Comparison of ENCODE assay signal across 1 cellular context in the genomic region with DNA sequence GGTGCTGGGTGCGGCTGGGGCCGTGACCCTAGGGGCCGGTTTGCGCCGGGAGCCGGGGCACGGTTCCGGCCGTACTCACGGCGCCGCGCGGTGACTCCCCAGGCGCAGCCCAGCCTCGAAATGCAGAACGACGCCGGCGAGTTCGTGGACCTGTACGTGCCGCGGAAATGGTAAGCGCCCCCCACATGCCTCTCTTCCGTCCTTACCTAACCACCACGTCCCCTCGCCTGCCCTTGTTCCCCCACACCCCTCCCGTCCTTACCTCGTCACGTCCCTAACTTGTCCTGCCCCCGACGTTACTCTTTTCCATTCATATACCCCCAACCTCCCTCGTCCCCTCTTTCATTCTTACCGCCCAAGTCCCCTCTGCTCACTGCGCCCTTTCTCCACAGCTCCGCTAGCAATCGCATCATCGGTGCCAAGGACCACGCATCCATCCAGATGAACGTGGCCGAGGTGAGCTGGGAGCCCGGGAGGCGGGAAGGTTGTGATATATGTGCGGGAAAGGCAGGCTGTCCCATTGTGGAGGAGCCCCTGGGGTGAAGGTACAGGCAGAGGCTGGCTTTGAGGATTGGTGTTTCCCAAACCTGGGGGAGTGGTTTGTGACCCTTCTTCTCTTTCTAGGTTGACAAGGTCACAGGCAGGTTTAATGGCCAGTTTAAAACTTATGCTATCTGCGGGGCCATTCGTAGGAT.
A peak's percentile ranks its signal among the peaks of the same experiment; 100 is the strongest.
TF ChIP-seq lines count a peak whose summit lies in the region.

No MANE protein-coding gene starts in this region.

TF ChIP-seq in K562, 482 proteins besides CTCF, POLR2A, EP300 and RAD21 (continued from another document and continues in another):
- TF ChIP-seq MLLT1 (IDR thresholded peaks at IDR 0.05) (peak; percentile 55 to 65; a peak in 2 of 4 replicates), POLR2G (IDR thresholded peaks at IDR 0.05; ENCODE audit: low read depth, low read length) (peak; percentile 72), ZNF23 (CRISPR knock-in tag; IDR thresholded peaks at IDR 0.05) (no peak), ZNF639 (CRISPR knock-in tag; conservative IDR thresholded peaks at IDR 0.05 in 1 of 2, IDR thresholded peaks at IDR 0.05 in 1 of 2) (peak in 1 of 2 experiments; percentile 74; a peak in 1 of 4 replicates), NELFE (IDR thresholded peaks at IDR 0.05; ENCODE audit: insufficient read depth, insufficient read length) (no peak), CREB1 (IDR thresholded peaks at IDR 0.05) (no peak), CREB1 (CRISPR knock-in tag; IDR thresholded peaks at IDR 0.05) (no peak), HNRNPH1 (optimal IDR thresholded peaks at IDR 0.05; ENCODE audit: low read depth, low read length) (peak; percentile 50), NR3C1 (CRISPR knock-in tag; IDR thresholded peaks at IDR 0.05) (peak; percentile 20; the same call in 1 of the 2 replicates), ETV5 (CRISPR knock-in tag; IDR thresholded peaks at IDR 0.05; ENCODE audit: low read depth) (no peak), ZNF354B (CRISPR knock-in tag; IDR thresholded peaks at IDR 0.05) (no peak), MYNN (IDR thresholded peaks at IDR 0.05) (no peak), MYNN (CRISPR knock-in tag; IDR thresholded peaks at IDR 0.05) (no peak), STAT6 (CRISPR knock-in tag; IDR thresholded peaks at IDR 0.05) (no peak), ID3 (CRISPR knock-in tag; IDR thresholded peaks at IDR 0.05) (no peak), ID3 (tag; IDR thresholded peaks at IDR 0.05) (no peak), ZNF124 (CRISPR knock-in tag; IDR thresholded peaks at IDR 0.05) (no peak), MLX (CRISPR knock-in tag; conservative IDR thresholded peaks at IDR 0.05) (no peak), NONO (IDR thresholded peaks at IDR 0.05; ENCODE audit: low read depth in 2 of 2, low read length in 1 of 2) (no peak), LARP7 (IDR thresholded peaks at IDR 0.05) (peak; percentile 87), RAD51 (IDR thresholded peaks at IDR 0.05; ENCODE audit: borderline replicate concordance, low read depth) (no peak), SMAD1 (IDR thresholded peaks at IDR 0.05; ENCODE audit: low read depth, low read length, partially characterized antibody) (no peak), MTA3 (IDR thresholded peaks at IDR 0.05; ENCODE audit: borderline replicate concordance) (no peak), CHD1 (IDR thresholded peaks at IDR 0.05; ENCODE audit: low read length) (peak; percentile 75), XRCC4 (IDR thresholded peaks at IDR 0.05; ENCODE audit: extremely low read depth, insufficient read depth, insufficient read length) (no peak), ZNF707 (CRISPR knock-in tag; conservative IDR thresholded peaks at IDR 0.05) (no peak), KLF1 (tag; IDR thresholded peaks at IDR 0.05) (no peak), MIER1 (IDR thresholded peaks at IDR 0.05; ENCODE audit: low read depth) (peak; percentile 40; the same call in 1 of the 2 replicates), RUNX1 (IDR thresholded peaks at IDR 0.05; ENCODE audit: low read depth) (no peak)
- TF ChIP-seq, protein P1, sequence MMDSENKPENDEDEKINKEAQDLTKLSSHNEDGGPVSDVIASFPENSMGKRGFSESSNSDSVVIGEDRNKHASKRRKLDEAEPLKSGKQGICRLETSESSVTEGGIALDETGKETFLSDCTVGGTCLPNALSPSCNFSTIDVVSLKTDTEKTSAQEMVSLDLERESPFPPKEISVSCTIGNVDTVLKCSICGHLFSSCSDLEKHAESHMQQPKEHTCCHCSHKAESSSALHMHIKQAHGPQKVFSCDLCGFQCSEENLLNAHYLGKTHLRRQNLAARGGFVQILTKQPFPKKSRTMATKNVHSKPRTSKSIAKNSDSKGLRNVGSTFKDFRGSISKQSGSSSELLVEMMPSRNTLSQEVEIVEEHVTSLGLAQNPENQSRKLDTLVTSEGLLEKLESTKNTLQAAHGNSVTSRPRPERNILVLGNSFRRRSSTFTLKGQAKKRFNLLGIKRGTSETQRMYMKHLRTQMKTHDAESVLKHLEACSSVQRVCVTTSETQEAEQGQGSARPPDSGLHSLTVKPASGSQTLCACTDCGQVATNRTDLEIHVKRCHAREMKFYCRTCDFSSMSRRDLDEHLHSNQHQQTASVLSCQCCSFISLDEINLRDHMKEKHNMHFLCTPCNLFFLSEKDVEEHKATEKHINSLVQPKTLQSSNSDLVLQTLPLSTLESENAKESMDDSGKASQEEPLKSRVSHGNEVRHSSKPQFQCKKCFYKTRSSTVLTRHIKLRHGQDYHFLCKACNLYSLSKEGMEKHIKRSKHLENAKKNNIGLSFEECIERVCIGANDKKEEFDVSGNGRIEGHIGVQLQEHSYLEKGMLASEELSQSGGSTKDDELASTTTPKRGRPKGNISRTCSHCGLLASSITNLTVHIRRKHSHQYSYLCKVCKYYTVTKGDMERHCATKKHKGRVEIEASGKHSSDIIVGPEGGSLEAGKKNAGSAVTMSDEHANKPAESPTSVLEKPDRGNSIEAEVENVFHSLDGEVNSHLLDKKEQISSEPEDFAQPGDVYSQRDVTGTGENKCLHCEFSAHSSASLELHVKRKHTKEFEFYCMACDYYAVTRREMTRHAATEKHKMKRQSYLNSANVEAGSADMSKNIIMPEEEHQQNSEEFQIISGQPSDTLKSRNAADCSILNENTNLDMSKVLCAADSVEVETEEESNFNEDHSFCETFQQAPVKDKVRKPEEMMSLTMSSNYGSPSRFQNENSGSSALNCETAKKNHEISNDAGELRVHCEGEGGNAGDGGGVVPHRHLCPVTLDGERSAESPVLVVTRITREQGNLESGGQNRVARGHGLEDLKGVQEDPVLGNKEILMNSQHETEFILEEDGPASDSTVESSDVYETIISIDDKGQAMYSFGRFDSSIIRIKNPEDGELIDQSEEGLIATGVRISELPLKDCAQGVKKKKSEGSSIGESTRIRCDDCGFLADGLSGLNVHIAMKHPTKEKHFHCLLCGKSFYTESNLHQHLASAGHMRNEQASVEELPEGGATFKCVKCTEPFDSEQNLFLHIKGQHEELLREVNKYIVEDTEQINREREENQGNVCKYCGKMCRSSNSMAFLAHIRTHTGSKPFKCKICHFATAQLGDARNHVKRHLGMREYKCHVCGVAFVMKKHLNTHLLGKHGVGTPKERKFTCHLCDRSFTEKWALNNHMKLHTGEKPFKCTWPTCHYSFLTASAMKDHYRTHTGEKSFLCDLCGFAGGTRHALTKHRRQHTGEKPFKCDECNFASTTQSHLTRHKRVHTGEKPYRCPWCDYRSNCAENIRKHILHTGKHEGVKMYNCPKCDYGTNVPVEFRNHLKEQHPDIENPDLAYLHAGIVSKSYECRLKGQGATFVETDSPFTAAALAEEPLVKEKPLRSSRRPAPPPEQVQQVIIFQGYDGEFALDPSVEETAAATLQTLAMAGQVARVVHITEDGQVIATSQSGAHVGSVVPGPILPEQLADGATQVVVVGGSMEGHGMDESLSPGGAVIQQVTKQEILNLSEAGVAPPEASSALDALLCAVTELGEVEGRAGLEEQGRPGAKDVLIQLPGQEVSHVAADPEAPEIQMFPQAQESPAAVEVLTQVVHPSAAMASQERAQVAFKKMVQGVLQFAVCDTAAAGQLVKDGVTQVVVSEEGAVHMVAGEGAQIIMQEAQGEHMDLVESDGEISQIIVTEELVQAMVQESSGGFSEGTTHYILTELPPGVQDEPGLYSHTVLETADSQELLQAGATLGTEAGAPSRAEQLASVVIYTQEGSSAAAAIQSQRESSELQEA (IDR thresholded peaks at IDR 0.05; ENCODE audit: low read depth) = 0 out of 2 replicates have a peak, but pooled peaks have one; percentile 24
